8 cellular contexts compared by ENCODE assay signal in genomic region chr6:135496805-135497411, GRCh38. TPM values are rescaled to one million over a fixed set of nuclear protein-coding genes. Genes with fewer than 3 reads are reported as not detected.
DNase-seq lines count a peak whose midpoint lies in the region; ATAC-seq and TF ChIP-seq lines count a peak whose summit lies in the region.

No MANE protein-coding gene starts in this region.

- H2AFZ ChIP-seq in Karpas-422 (ENCODE audit: low read length) = peak overlapping the region; percentile 93

- H3K9me2 ChIP-seq in Karpas-422 (replicated peaks; ENCODE audit: insufficient read depth, low read length) = no peaks in the 10 kb centered on the region

- H3K36me3 ChIP-seq in Karpas-422 (ENCODE audit: insufficient read depth, low read length) (0 out of 2 replicates have a peak, but pooled peaks cover 4% of the 10 kb centered on the region), muscle layer of colon (ENCODE audit: insufficient read depth, low read length) (no peaks in the 10 kb centered on the region)

- H3K4me3 ChIP-seq in AG10803 (ENCODE audit: low read length) (peak overlapping the region; percentile 73), Karpas-422 (ENCODE audit: low read length) (peak overlapping the region; percentile 75), muscle layer of colon (ENCODE audit: low read depth in 1 of 2, low read length in 2 of 2) (peak overlapping the region; percentile 86 to 87)

- H3K9me3 ChIP-seq in Karpas-422 (ENCODE audit: low read length) (no peaks in the 10 kb centered on the region), muscle layer of colon (ENCODE audit: low read length) (no peaks in the 10 kb centered on the region)

- peak overlapping the region; percentile 79 for H3K4me2 ChIP-seq in Karpas-422 (ENCODE audit: low read depth, low read length, poor library complexity, severe bottlenecking)

- H3K9ac ChIP-seq in Karpas-422 (ENCODE audit: low read length) (peak overlapping the region; percentile 77), muscle layer of colon (ENCODE audit: low read length) (peak overlapping the region; percentile 65)

- H3K79me2 ChIP-seq in Karpas-422 (ENCODE audit: low read length) = peaks cover 40% of the 10 kb centered on the region

- no peak for TF ChIP-seq CTCF in AG10803 (conservative IDR thresholded peaks at IDR 0.05; ENCODE audit: low read length)

- no peak for DNase-seq in AG10803 (ENCODE audit: low read depth)
- DNase-seq in Karpas-422 = no peak
- DNase-seq in cerebellum (ENCODE audit: low spot score) = peak; percentile 10
- DNase-seq in kidney glomerular epithelial cell (lab: John Stamatoyannopoulos, UW) = no peak
- no peak for DNase-seq in stimulated activated CD4-positive, alpha-beta T cell treated with anti-CD3 and anti-CD28 coated beads, Interleukin-4, amount 100 ng/mL, for 4 hours
- no peak for DNase-seq in NCI-H1092 (lab: John Stamatoyannopoulos, UW)

- H3K27me3 ChIP-seq in Karpas-422 (ENCODE audit: low read length) (no peaks in the 10 kb centered on the region), muscle layer of colon (ENCODE audit: control insufficient read depth in 1 of 2, insufficient read depth in 2 of 2, low read length in 2 of 2) (no peaks in the 10 kb centered on the region)

- ATAC-seq in HG02970 (IDR thresholded peaks at IDR 0.05; ENCODE audit: low FRiP score, unreplicated experiment) = no peak

- H3K27ac ChIP-seq in Karpas-422 (ENCODE audit: low read length) = peak overlapping the region; percentile 35
- H3K27ac ChIP-seq in muscle layer of colon (ENCODE audit: low read depth, low read length) = peak overlapping the region; percentile 95

- peaks cover 21% of the 10 kb centered on the region for H3K4me1 ChIP-seq in Karpas-422 (ENCODE audit: low read length)
- peaks cover 13% of the 10 kb centered on the region for H3K4me1 ChIP-seq in muscle layer of colon (ENCODE audit: insufficient read depth, low read length)

- no peaks in the 10 kb centered on the region for H4K20me1 ChIP-seq in Karpas-422 (ENCODE audit: insufficient read depth, low read depth, low read length)

RNA-seq across cellular contexts. Expression of gene AHI1, which starts 0.6 kb away (rescaled TPM):
- total RNA-seq in Karpas-422 (2014; rRNA removed; shearing (Covaris generic); ENCODE audit: low replicate concordance) = 9.5 and 14.1 TPM in 2 replicates
- 54.0 TPM for total RNA-seq in cerebellum
